Comparison of ENCODE assay signal across 8 cellular contexts in genomic region chr5:16552666-16553343, GRCh38.
DNase-seq lines count a peak whose midpoint lies in the region; ATAC-seq and TF ChIP-seq lines count a peak whose summit lies in the region.

No MANE protein-coding gene starts in this region.

- H3K9me3 Mint-ChIP-seq in natural killer cell treated with Interleukin-12 subunit alpha and Interleukin-12 subunit beta and Interleukin-15 and Interleukin-18, amount 100 ng/mL, for 72 hours, result no peaks in the 10 kb centered on the region

- H4K20me1 ChIP-seq in Karpas-422 (ENCODE audit: insufficient read depth, low read depth, low read length), result no peaks in the 10 kb centered on the region

- H3K79me2 ChIP-seq in Karpas-422 (ENCODE audit: low read length), result no peaks in the 10 kb centered on the region

- H3K4me1 ChIP-seq in Karpas-422 (ENCODE audit: low read length) (no peaks in the 10 kb centered on the region), iPS DF 6.9 (ENCODE audit: control insufficient read depth, insufficient read depth, low read length) (no peaks in the 10 kb centered on the region; the same call in 1 of the 2 replicates)

- no peak overlapping the region for H3K4me2 ChIP-seq in Karpas-422 (ENCODE audit: low read depth, low read length, poor library complexity, severe bottlenecking)

- no peaks in the 10 kb centered on the region for H3K27me3 ChIP-seq in Karpas-422 (ENCODE audit: low read length)
- H3K27me3 ChIP-seq in iPS DF 6.9 (ENCODE audit: control insufficient read depth, insufficient read depth, low read length), result no peaks in the 10 kb centered on the region

- in situ Hi-C loops in astrocyte of the spinal cord (cut with HindIII; ENCODE audit: low sequenced_read_pairs), result no loop called here

- WGBS in iPS DF 6.9 (ENCODE audit: insufficient coverage, insufficient read length), result no CpG with 5 or more reads among the region's 7 CpGs

- no peak for ATAC-seq in natural killer cell treated with Interleukin-12 subunit alpha and Interleukin-12 subunit beta and Interleukin-15 and Interleukin-18, amount 100 ng/mL, for 72 hours

- H3K36me3 Mint-ChIP-seq in natural killer cell treated with Interleukin-12 subunit alpha and Interleukin-12 subunit beta and Interleukin-15 and Interleukin-18, amount 100 ng/mL, for 72 hours, result no peaks in the 10 kb centered on the region

- peak; percentile 88 for TF ChIP-seq CTCF in GM12872 (IDR thresholded peaks at IDR 0.05; ENCODE audit: insufficient read depth, low read depth, low read length)
- peak; percentile 97 for TF ChIP-seq CTCF in astrocyte of the spinal cord (IDR thresholded peaks at IDR 0.05; ENCODE audit: low read depth, low read length)

- no peak overlapping the region for H3K9ac ChIP-seq in Karpas-422 (ENCODE audit: low read length)

- DNase-seq in H4 (ENCODE audit: low spot score) (peak; percentile 72), Karpas-422 (peak; percentile 79), T follicular helper cell (ENCODE audit: low read depth) (peak; percentile 4), astrocyte of the spinal cord (ENCODE audit: low read depth, low spot score) (peak; percentile 72), iPS DF 6.9 (ENCODE audit: low read depth, low spot score) (peak; percentile 66)
- peak; percentile 30 to 51 for DNase-seq in stimulated activated CD4-positive, alpha-beta T cell treated with anti-CD3 and anti-CD28 coated beads, Interleukin-15, amount 100 ng/mL, for 48 hours (ENCODE audit: low read depth in 2 of 2)
- DNase-seq in natural killer cell treated with Interleukin-12 subunit alpha and Interleukin-12 subunit beta and Interleukin-15 and Interleukin-18, amount 100 ng/mL, for 72 hours (ENCODE audit: low spot score), result no peak

- no peak overlapping the region for H3K27ac Mint-ChIP-seq in natural killer cell treated with Interleukin-12 subunit alpha and Interleukin-12 subunit beta and Interleukin-15 and Interleukin-18, amount 100 ng/mL, for 72 hours

- peaks cover 0 to 2% of the 10 kb centered on the region in 2 donors for H3K27me3 Mint-ChIP-seq in natural killer cell treated with Interleukin-12 subunit alpha and Interleukin-12 subunit beta and Interleukin-15 and Interleukin-18, amount 100 ng/mL, for 72 hours

- H3K9me3 ChIP-seq in Karpas-422 (ENCODE audit: low read length), result no peaks in the 10 kb centered on the region
- no peaks in the 10 kb centered on the region for H3K9me3 ChIP-seq in iPS DF 6.9 (ENCODE audit: control insufficient read depth, insufficient read depth, low read length)

- H2AFZ ChIP-seq in Karpas-422 (ENCODE audit: low read length), result no peak overlapping the region

- H3K36me3 ChIP-seq in Karpas-422 (ENCODE audit: insufficient read depth, low read length) (no peaks in the 10 kb centered on the region), iPS DF 6.9 (ENCODE audit: control insufficient read depth, insufficient read depth, low read length) (no peaks in the 10 kb centered on the region)

- H3K4me3 Mint-ChIP-seq in natural killer cell treated with Interleukin-12 subunit alpha and Interleukin-12 subunit beta and Interleukin-15 and Interleukin-18, amount 100 ng/mL, for 72 hours, result no peak overlapping the region

- H3K4me3 ChIP-seq in Karpas-422 (ENCODE audit: low read length) (no peak overlapping the region), astrocyte of the spinal cord (ENCODE audit: low read depth, low read length) (no peak overlapping the region), iPS DF 6.9 (ENCODE audit: low read length) (no peak overlapping the region)

- no peaks in the 10 kb centered on the region for H3K9me2 ChIP-seq in Karpas-422 (replicated peaks; ENCODE audit: insufficient read depth, low read length)

- H3K27ac ChIP-seq in Karpas-422 (ENCODE audit: low read length), result no peak overlapping the region
- no peak overlapping the region for H3K27ac ChIP-seq in iPS DF 6.9 (ENCODE audit: low read length)

- no peaks in the 10 kb centered on the region for H3K4me1 Mint-ChIP-seq in natural killer cell treated with Interleukin-12 subunit alpha and Interleukin-12 subunit beta and Interleukin-15 and Interleukin-18, amount 100 ng/mL, for 72 hours (ENCODE audit: low read depth in 2 of 2)
